ENCODE assay signal across 8 cellular contexts in genomic region chr2:38876407-38876806, GRCh38. TPM values are rescaled to one million over a fixed set of nuclear protein-coding genes. Genes with fewer than 3 reads are reported as not detected.
DNase-seq lines count a peak whose midpoint lies in the region; FAIRE-seq and TF ChIP-seq lines count a peak whose summit lies in the region.
"Had no signal": no experiment of that assay in that cellular context is flagged by ENCODE, and none has a peak within 500 bp of the region (broad histone marks: within the 10 kb centered on the region; RNA-seq: fewer than 3 reads in every experiment).

No MANE protein-coding gene starts in this region.

- TF ChIP-seq CTCF in glutamatergic neuron (IDR thresholded peaks at IDR 0.05; ENCODE audit: partially characterized antibody, unreplicated experiment) = no peak

- peaks cover 0 to 4% of the 10 kb centered on the region in 2 donors for H3K4me1 ChIP-seq in small intestine (ENCODE audit: control insufficient read depth in 2 of 2, insufficient read depth in 1 of 2, low read depth in 1 of 2, low read length in 1 of 2)

- peaks cover 2% of the 10 kb centered on the region for H3K27me3 Mint-ChIP-seq in glutamatergic neuron (ENCODE audit: unreplicated experiment)

- 18 to 35% (median 29%) methylated on average over 10 of the region's 10 CpGs for WGBS in small intestine, 3 donors

- H3K4me3 ChIP-seq in H7 (ENCODE audit: insufficient read depth, low read depth, low read length) (peak overlapping the region; percentile 74), small intestine (ENCODE audit: low read depth in 1 of 2, low read length in 2 of 2) (peak overlapping the region; percentile 65 to 69)

- no peak overlapping the region for H3K27ac ChIP-seq in small intestine (ENCODE audit: low read depth in 1 of 2, low read length in 1 of 2)

- no peak for FAIRE-seq in small intestine (lab: Jason Lieb, UNC)
- FAIRE-seq: TTC549 had no signal

- peaks cover 11% of the 10 kb centered on the region for H3K36me3 Mint-ChIP-seq in glutamatergic neuron (ENCODE audit: unreplicated experiment)

- H3K9me3 Mint-ChIP-seq in glutamatergic neuron (ENCODE audit: unreplicated experiment) = no peaks in the 10 kb centered on the region

- H3K27me3 ChIP-seq in H7 (ENCODE audit: control insufficient read depth, insufficient read depth, low read length) (no peaks in the 10 kb centered on the region; the same call in 1 of the 2 replicates), small intestine (ENCODE audit: control insufficient read depth in 2 of 2, insufficient read depth in 2 of 2, low read length in 2 of 2) (no peaks in the 10 kb centered on the region)

- peak overlapping the region; percentile 97 for H3K4me3 Mint-ChIP-seq in glutamatergic neuron (ENCODE audit: unreplicated experiment)

- H3K36me3 ChIP-seq in H7 (replicated peaks; ENCODE audit: control insufficient read depth, insufficient read depth, low read length) (no peaks in the 10 kb centered on the region), small intestine (ENCODE audit: control insufficient read depth in 2 of 2, insufficient read depth in 2 of 2, low read length in 2 of 2) (no peaks in the 10 kb centered on the region)

- H3K9me3 ChIP-seq in small intestine (ENCODE audit: control insufficient read depth, low read depth) = no peaks in the 10 kb centered on the region

- no peak overlapping the region for H3K27ac Mint-ChIP-seq in glutamatergic neuron (ENCODE audit: unreplicated experiment)

- peaks cover 10% of the 10 kb centered on the region for H3K4me1 Mint-ChIP-seq in glutamatergic neuron (ENCODE audit: low read depth, unreplicated experiment)

- DNase-seq in H7 (no peak), SW480 (ENCODE audit: low spot score) (peak; percentile 6), glutamatergic neuron (no peak), small intestine (no peak), NCI-H510A (lab: John Stamatoyannopoulos, UW) (no peak), NCI-H1436 (lab: John Stamatoyannopoulos, UW) (no peak)
- no peak for DNase-seq in effector CD8-positive, alpha-beta T cell (lab: John Stamatoyannopoulos, UW)

RNA-seq across cellular contexts. Expression of gene MORN2, which starts 0.6 kb away (rescaled TPM):
- total RNA-seq in H7 (2014; rRNA removed; shearing (Covaris generic)) = 6.7 and 7.3 TPM in 2 replicates
- total RNA-seq in glutamatergic neuron (ENCODE audit: unreplicated experiment) = 5.7 TPM
- polyA plus RNA-seq in small intestine = 10 to 100 TPM in 1 of 3 donors, 1 to 10 TPM in 2; 7.8 to 18.8 (median 9.2) TPM

RNA-seq across cellular contexts. Expression of gene DHX57, which starts 0.7 kb away (rescaled TPM):
- total RNA-seq in H7 (2014; rRNA removed; shearing (Covaris generic)) = 16.2 and 16.3 TPM in 2 replicates
- 38.6 TPM for total RNA-seq in glutamatergic neuron (ENCODE audit: unreplicated experiment)
- polyA plus RNA-seq in small intestine = 1 to 10 TPM; 2.4 to 6.6 (median 4.9) TPM

RNA-seq across cellular contexts. Expression of gene ARHGEF33, which starts 13.3 kb away (rescaled TPM):
- not detected in 2 replicates for total RNA-seq in H7 (2014; rRNA removed; shearing (Covaris generic))
- total RNA-seq in glutamatergic neuron (ENCODE audit: unreplicated experiment) = 1.1 TPM
- under 1 TPM in 1 of 3 donors, not detected in 2; 0.13 TPM for polyA plus RNA-seq in small intestine
